In the genomic region with DNA sequence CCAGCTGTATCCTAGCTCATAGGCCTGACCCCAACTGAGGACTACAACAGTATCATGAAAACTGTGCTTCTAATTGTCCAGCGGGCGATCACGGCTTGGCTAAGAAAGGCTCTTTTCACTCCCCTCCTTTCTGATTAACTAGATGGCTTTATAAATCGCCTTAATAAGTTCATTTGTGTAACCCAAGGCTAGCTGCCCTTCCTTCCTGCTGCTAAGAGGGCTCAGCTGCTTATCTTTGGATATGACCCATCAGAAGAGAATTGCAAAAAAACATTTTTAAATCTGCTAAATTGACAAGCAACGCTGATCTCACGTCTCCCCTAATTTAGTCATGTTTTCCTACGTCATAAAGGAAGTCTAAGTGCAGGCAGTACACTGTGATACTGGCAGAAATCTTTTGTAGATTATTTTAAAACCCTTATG, we compare ENCODE assay signal across 2 cellular contexts.
TF ChIP-seq lines count a peak whose summit lies in the region.

No MANE protein-coding gene starts in this region.

TF ChIP-seq in liver, 16 proteins besides CTCF, POLR2A, EP300 and RAD21:
- TF ChIP-seq EGR1 (IDR thresholded peaks at IDR 0.05; ENCODE audit: low read depth in 2 of 2) (no peak), NR2F2 (IDR thresholded peaks at IDR 0.05) (peak; percentile 96)

TF ChIP-seq in HepG2, 621 proteins besides CTCF, POLR2A, EP300 and RAD21:
- TF ChIP-seq, protein P1, sequence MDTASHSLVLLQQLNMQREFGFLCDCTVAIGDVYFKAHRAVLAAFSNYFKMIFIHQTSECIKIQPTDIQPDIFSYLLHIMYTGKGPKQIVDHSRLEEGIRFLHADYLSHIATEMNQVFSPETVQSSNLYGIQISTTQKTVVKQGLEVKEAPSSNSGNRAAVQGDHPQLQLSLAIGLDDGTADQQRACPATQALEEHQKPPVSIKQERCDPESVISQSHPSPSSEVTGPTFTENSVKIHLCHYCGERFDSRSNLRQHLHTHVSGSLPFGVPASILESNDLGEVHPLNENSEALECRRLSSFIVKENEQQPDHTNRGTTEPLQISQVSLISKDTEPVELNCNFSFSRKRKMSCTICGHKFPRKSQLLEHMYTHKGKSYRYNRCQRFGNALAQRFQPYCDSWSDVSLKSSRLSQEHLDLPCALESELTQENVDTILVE (CRISPR knock-in tag; IDR thresholded peaks at IDR 0.05): no peak
- TF ChIP-seq ATF7-NPFF (CRISPR knock-in tag; IDR thresholded peaks at IDR 0.05; ENCODE audit: low read depth) (no peak), HDAC2 (CRISPR knock-in tag; IDR thresholded peaks at IDR 0.05) (no peak), ZNF556 (CRISPR knock-in tag; IDR thresholded peaks at IDR 0.05; ENCODE audit: borderline replicate concordance) (no peak)
- TF ChIP-seq, protein P2, sequence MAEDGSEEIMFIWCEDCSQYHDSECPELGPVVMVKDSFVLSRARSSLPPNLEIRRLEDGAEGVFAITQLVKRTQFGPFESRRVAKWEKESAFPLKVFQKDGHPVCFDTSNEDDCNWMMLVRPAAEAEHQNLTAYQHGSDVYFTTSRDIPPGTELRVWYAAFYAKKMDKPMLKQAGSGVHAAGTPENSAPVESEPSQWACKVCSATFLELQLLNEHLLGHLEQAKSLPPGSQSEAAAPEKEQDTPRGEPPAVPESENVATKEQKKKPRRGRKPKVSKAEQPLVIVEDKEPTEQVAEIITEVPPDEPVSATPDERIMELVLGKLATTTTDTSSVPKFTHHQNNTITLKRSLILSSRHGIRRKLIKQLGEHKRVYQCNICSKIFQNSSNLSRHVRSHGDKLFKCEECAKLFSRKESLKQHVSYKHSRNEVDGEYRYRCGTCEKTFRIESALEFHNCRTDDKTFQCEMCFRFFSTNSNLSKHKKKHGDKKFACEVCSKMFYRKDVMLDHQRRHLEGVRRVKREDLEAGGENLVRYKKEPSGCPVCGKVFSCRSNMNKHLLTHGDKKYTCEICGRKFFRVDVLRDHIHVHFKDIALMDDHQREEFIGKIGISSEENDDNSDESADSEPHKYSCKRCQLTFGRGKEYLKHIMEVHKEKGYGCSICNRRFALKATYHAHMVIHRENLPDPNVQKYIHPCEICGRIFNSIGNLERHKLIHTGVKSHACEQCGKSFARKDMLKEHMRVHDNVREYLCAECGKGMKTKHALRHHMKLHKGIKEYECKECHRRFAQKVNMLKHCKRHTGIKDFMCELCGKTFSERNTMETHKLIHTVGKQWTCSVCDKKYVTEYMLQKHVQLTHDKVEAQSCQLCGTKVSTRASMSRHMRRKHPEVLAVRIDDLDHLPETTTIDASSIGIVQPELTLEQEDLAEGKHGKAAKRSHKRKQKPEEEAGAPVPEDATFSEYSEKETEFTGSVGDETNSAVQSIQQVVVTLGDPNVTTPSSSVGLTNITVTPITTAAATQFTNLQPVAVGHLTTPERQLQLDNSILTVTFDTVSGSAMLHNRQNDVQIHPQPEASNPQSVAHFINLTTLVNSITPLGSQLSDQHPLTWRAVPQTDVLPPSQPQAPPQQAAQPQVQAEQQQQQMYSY (CRISPR knock-in tag; IDR thresholded peaks at IDR 0.05): no peak
TF ChIP-seq in HepG2: peak in this region for 0.
